In the genomic region with DNA sequence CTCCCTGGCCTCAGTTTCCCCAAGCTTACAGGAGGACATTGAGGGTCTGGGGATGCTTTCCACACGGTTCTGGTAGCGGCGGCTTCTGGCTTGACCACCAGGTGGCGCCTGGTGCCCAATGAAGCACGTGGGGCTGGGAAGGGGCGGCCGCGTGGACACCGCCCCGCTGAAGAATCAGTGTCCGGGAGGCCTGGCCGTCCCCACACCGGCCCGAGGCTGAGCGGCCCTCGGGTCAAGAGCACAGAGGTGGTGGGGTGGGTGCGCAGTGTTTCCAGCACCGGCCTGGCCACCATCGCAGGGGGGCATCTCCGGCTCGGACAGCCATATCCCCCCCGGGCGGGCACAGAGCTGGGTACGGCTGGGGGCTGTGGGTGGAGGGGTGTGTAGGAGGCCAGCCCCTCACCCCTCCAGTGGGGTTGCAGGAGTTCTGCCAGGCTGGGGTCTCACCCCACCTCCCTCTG, we compare ENCODE assay signal across 8 cellular contexts. TPM values are rescaled to one million over a fixed set of nuclear protein-coding genes. Genes with fewer than 3 reads are reported as not detected.
DNase-seq lines count a peak whose midpoint lies in the region; ATAC-seq and TF ChIP-seq lines count a peak whose summit lies in the region.

No MANE protein-coding gene starts in this region.

- no peaks in the 10 kb centered on the region for H3K9me3 Mint-ChIP-seq in endothelial cell (ENCODE audit: unreplicated experiment)
- no peaks in the 10 kb centered on the region for H3K9me3 Mint-ChIP-seq in naive B cell

- H3K36me3 Mint-ChIP-seq in endothelial cell (ENCODE audit: low read depth, unreplicated experiment) (no peaks in the 10 kb centered on the region), naive B cell (no peaks in the 10 kb centered on the region)

- peak; percentile 81 for DNase-seq in DMS 273 (lab: John Stamatoyannopoulos, UW; ENCODE audit: unreplicated experiment)
- DNase-seq in DMS 273 treated with DMSO at 0.1 percent for 48 hours (lab: John Stamatoyannopoulos, UW): no peak
- DNase-seq in NCI-H460 (ENCODE audit: extremely low read depth, low read depth): peak; percentile 58
- peak; percentile 39 for DNase-seq in activated CD8-positive, alpha-beta memory T cell treated with anti-CD3 and anti-CD28 coated beads, Interleukin-2, amount 50 U/mL, for 24 hours (ENCODE audit: extremely low read depth)
- peak; percentile 84 for DNase-seq in endothelial cell (ENCODE audit: low spot score)
- DNase-seq in naive B cell: peak; percentile 52
- DNase-seq in stimulated activated CD8-positive, alpha-beta memory T cell treated with anti-CD3 and anti-CD28 coated beads, Interleukin-7, amount 100 ng/mL, for 4 hours (ENCODE audit: low read depth in 2 of 2): peak; percentile 32

- H3K4me3 Mint-ChIP-seq in endothelial cell (ENCODE audit: unreplicated experiment): no peak overlapping the region
- H3K4me3 Mint-ChIP-seq in naive B cell: no peak overlapping the region

- H3K27ac Mint-ChIP-seq in endothelial cell (ENCODE audit: unreplicated experiment): no peak overlapping the region
- no peak overlapping the region for H3K27ac Mint-ChIP-seq in naive B cell

- ATAC-seq in naive B cell (ENCODE audit: low read depth in 2 of 2) (peak; percentile 77 to 84), HG02981 (IDR thresholded peaks at IDR 0.05; ENCODE audit: unreplicated experiment) (no peak)

- peaks cover 10% of the 10 kb centered on the region for H3K27me3 Mint-ChIP-seq in endothelial cell (ENCODE audit: unreplicated experiment)
- H3K27me3 Mint-ChIP-seq in naive B cell: no peaks in the 10 kb centered on the region

- TF ChIP-seq CTCF in endothelial cell (IDR thresholded peaks at IDR 0.05; ENCODE audit: unreplicated experiment): peak; percentile 96

- H3K4me1 Mint-ChIP-seq in endothelial cell (ENCODE audit: unreplicated experiment) (peaks cover 3% of the 10 kb centered on the region), naive B cell (peaks cover 0 to 5% (median 2%) of the 10 kb centered on the region in 3 donors)

RNA-seq across cellular contexts. Expression of gene PPARA, which starts 27.8 kb away (rescaled TPM):
- total RNA-seq in NCI-H460 (2014; rRNA removed; shearing (Covaris generic)): 3.4 and 3.6 TPM in 2 replicates
- polyA plus RNA-seq in NCI-H460 (2014; cell fraction: nucleus; rRNA removed): 1.4 and 1.8 TPM in 2 replicates
- total RNA-seq in endothelial cell (ENCODE audit: unreplicated experiment): 12.6 TPM
- polyA plus RNA-seq in naive B cell (ENCODE audit: low read depth in 6 of 6): 10 to 100 TPM in 1 of 6 donors, 1 to 10 TPM in 5; 4.6 to 10.8 (median 7.0) TPM
